ENCODE assay signal across 18 cellular contexts in the genomic region with DNA sequence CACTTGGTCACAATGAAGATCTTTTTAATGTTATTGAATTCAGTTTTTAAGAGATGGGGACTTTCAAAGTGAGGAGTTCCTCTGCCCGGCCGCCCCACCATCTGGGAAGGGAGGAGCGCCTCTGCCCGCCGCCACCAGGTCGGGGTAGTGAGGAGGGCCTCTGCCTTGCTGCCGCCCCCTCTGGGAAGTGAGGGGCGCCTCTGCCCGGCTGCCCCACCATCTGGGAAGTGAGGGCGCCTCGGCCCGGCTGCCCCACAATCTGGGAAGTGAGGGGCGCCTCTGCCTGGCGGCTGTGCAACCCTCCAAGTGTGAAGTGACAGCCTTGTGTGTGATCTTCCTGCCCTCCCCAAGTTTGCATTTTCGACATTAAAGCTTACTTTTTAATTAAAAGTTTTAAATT.
A peak's percentile ranks its signal among the peaks of the same experiment; 100 is the strongest.
DNase-seq lines count a peak whose midpoint lies in the region; ATAC-seq and TF ChIP-seq lines count a peak whose summit lies in the region.
"Had no signal": no experiment of that assay in that cellular context is flagged by ENCODE, and none has a peak within 500 bp of the region (broad histone marks: within the 10 kb centered on the region; RNA-seq: fewer than 3 reads in every experiment).

No MANE protein-coding gene starts in this region.

- TF ChIP-seq POLR2A in sigmoid colon (IDR thresholded peaks at IDR 0.05): no peak

- DNase-seq in DMS 273 treated with DMSO at 0.1 percent for 48 hours (lab: John Stamatoyannopoulos, UW) (peak; percentile 12), NCI-H82 (lab: John Stamatoyannopoulos, UW) (peak; percentile 81), WTC11 (ENCODE audit: low spot score) (peak; percentile 18), sigmoid colon (peak; percentile 50), HUDEP-2 (lab: John Stamatoyannopoulos, UW; ENCODE audit: unreplicated experiment in 76 of 76) (no peak), head of caudate nucleus (no peak), NCI-H1436 (lab: John Stamatoyannopoulos, UW) (no peak)
- DNase-seq: C1 segment of cervical spinal cord; Calu3; CD4-positive, alpha-beta memory T cell; COR-L47; DMS53; DMS79 treated with DMSO at 0.1 percent for 48 hours; GF-D8; GOT3; HFFc6 had no signal

- no peak overlapping the region for H3K4me3 Mint-ChIP-seq in WTC11
- H3K4me3 Mint-ChIP-seq: CD4-positive, alpha-beta memory T cell; HFFc6 had no signal

- no peak overlapping the region for H3K4me3 ChIP-seq in sigmoid colon
- H3K4me3 ChIP-seq: HAP-1 had no signal

- peaks cover 19% of the 10 kb centered on the region for H3K4me1 Mint-ChIP-seq in WTC11
- H3K4me1 Mint-ChIP-seq: CD4-positive, alpha-beta memory T cell had no signal

- peak; percentile 43; the same call in 1 of the 2 replicates for ATAC-seq in WTC11
- no peak for ATAC-seq in HG02571 (IDR thresholded peaks at IDR 0.05; ENCODE audit: unreplicated experiment)

- no peak for TF ChIP-seq CTCF in WTC11 (IDR thresholded peaks at IDR 0.05)
- TF ChIP-seq CTCF in sigmoid colon (IDR thresholded peaks at IDR 0.05): no peak

- H3K27me3 ChIP-seq in sigmoid colon: no peaks in the 10 kb centered on the region

- WGBS in sigmoid colon, 2 donors: 95 to 96% methylated on average over 15 of the region's 15 CpGs

- H3K9me3 ChIP-seq in sigmoid colon: no peaks in the 10 kb centered on the region
- H3K9me3 ChIP-seq: HAP-1 had no signal

- H3K36me3 Mint-ChIP-seq in WTC11: peaks cover 4% of the 10 kb centered on the region; the same call in 1 of the 2 replicates
- H3K36me3 Mint-ChIP-seq: CD4-positive, alpha-beta memory T cell had no signal

- no peaks in the 10 kb centered on the region for H3K4me1 ChIP-seq in sigmoid colon
- H3K4me1 ChIP-seq: HAP-1 had no signal

- H3K36me3 ChIP-seq in sigmoid colon: no peaks in the 10 kb centered on the region
- H3K36me3 ChIP-seq: HAP-1 had no signal

- H3K9me3 Mint-ChIP-seq in WTC11: peaks cover 19% of the 10 kb centered on the region

- CTCF ChIA-PET in WTC11 (lab: Charles Lee): no interaction called here

- TF ChIP-seq EP300 in sigmoid colon (IDR thresholded peaks at IDR 0.05): no peak

- H3K27ac ChIP-seq in sigmoid colon: no peak overlapping the region

- POLR2A ChIA-PET in WTC11 (lab: Charles Lee): no interaction called here

- intact Hi-C loops in sigmoid colon (cut with DNase I) (no loop called here), head of caudate nucleus (cut with DNase I) (no loop called here)

- no peak overlapping the region for H3K27ac Mint-ChIP-seq in WTC11
- H3K27ac Mint-ChIP-seq: CD4-positive, alpha-beta memory T cell; HFFc6 had no signal

- no peaks in the 10 kb centered on the region for H3K27me3 Mint-ChIP-seq in WTC11 (ENCODE audit: low read depth)
- H3K27me3 Mint-ChIP-seq: CD4-positive, alpha-beta memory T cell had no signal

TF ChIP-seq in WTC11, 78 proteins besides CTCF, POLR2A, EP300 and RAD21:
- no peak for TF ChIP-seq ELF4 (CRISPR knock-in tag; IDR thresholded peaks at IDR 0.05; ENCODE audit: low read depth)
- TF ChIP-seq ZNF263 (CRISPR knock-in tag; IDR thresholded peaks at IDR 0.05; ENCODE audit: low read depth): no peak
- no peak for TF ChIP-seq TP53 (CRISPR knock-in tag; IDR thresholded peaks at IDR 0.05)
- no peak for TF ChIP-seq JAZF1 (CRISPR knock-in tag; IDR thresholded peaks at IDR 0.05)
- TF ChIP-seq CREM (CRISPR knock-in tag; IDR thresholded peaks at IDR 0.05): no peak
- TF ChIP-seq ARID4B (CRISPR knock-in tag; IDR thresholded peaks at IDR 0.05; ENCODE audit: borderline replicate concordance): no peak
- TF ChIP-seq NFE2L1 (CRISPR knock-in tag; IDR thresholded peaks at IDR 0.05): no peak
- no peak for TF ChIP-seq ZNF512 (CRISPR knock-in tag; IDR thresholded peaks at IDR 0.05; ENCODE audit: borderline replicate concordance)
- no peak for TF ChIP-seq STAT6 (CRISPR knock-in tag; conservative IDR thresholded peaks at IDR 0.05; ENCODE audit: low read depth)
- TF ChIP-seq NFATC4 (CRISPR knock-in tag; IDR thresholded peaks at IDR 0.05): no peak
- TF ChIP-seq, protein P1, sequence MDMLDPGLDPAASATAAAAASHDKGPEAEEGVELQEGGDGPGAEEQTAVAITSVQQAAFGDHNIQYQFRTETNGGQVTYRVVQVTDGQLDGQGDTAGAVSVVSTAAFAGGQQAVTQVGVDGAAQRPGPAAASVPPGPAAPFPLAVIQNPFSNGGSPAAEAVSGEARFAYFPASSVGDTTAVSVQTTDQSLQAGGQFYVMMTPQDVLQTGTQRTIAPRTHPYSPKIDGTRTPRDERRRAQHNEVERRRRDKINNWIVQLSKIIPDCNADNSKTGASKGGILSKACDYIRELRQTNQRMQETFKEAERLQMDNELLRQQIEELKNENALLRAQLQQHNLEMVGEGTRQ (CRISPR knock-in tag; IDR thresholded peaks at IDR 0.05): no peak
- TF ChIP-seq, protein P2, sequence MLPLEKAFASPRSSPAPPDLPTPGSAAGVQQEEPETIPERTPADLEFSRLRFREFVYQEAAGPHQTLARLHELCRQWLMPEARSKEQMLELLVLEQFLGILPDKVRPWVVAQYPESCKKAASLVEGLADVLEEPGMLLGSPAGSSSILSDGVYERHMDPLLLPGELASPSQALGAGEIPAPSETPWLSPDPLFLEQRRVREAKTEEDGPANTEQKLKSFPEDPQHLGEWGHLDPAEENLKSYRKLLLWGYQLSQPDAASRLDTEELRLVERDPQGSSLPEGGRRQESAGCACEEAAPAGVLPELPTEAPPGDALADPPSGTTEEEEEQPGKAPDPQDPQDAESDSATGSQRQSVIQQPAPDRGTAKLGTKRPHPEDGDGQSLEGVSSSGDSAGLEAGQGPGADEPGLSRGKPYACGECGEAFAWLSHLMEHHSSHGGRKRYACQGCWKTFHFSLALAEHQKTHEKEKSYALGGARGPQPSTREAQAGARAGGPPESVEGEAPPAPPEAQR (CRISPR knock-in tag; IDR thresholded peaks at IDR 0.05): no peak
- no peak for TF ChIP-seq ZNF232 (CRISPR knock-in tag; IDR thresholded peaks at IDR 0.05)

Comparison
In these comparisons a context has a peak if more than half of its experiments do, and no peak if none do; other contexts are left out.
1. DNase-seq: peak in DMS 273 treated with DMSO at 0.1 percent for 48 hours (single experiment), NCI-H82 (single experiment), WTC11 (single experiment) and sigmoid colon (single experiment); none in HUDEP-2 (0 of 76), head of caudate nucleus (0 of 42) and NCI-H1436 (single experiment).